1 cellular context compared by ENCODE assay signal in the genomic region with DNA sequence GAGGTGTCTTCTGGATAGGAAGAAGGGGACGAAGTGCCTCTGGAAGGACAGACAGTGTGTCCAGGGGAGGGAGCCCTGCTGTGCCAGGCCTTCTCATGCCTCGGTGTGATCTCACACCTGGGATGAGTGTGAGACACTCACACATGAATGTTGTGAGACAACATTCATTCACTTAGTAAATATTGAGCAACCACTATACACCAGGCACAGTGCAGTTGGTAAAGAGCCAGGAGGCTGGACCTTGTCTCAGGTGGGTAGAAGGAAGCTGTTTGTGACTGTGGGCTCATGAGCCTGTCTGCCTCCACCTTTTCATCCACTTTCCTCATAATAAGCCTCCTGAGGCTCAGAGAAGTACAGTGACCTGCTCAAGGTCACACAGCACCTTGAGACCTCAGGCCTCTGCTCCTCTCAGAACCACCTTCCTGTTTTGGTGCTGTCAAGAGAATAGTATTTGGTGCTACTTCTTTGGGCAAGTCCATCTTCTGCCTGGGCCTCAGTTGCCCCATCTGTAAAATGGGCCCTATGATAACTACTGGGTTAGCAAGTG.
TF ChIP-seq lines count a peak whose summit lies in the region.

No MANE protein-coding gene starts in this region.

TF ChIP-seq in HepG2, 621 proteins besides CTCF, POLR2A, EP300 and RAD21 (continued from another document and continues in another):
- TF ChIP-seq RBM39 (IDR thresholded peaks at IDR 0.05; ENCODE audit: low read depth, low read length, poor library complexity, severe bottlenecking): no peak
- TF ChIP-seq, protein P1, sequence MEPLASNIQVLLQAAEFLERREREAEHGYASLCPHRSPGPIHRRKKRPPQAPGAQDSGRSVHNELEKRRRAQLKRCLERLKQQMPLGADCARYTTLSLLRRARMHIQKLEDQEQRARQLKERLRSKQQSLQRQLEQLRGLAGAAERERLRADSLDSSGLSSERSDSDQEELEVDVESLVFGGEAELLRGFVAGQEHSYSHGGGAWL (CRISPR knock-in tag; IDR thresholded peaks at IDR 0.05): no peak
- TF ChIP-seq SMARCE1 (IDR thresholded peaks at IDR 0.05; ENCODE audit: borderline replicate concordance): no peak
- TF ChIP-seq FOXC1 (CRISPR knock-in tag; IDR thresholded peaks at IDR 0.05; ENCODE audit: borderline replicate concordance): no peak
- TF ChIP-seq IRF2 (CRISPR knock-in tag; IDR thresholded peaks at IDR 0.05): peak; percentile 71; the same call in 1 of the 2 replicates
- no peak for TF ChIP-seq RFX5 (IDR thresholded peaks at IDR 0.05; ENCODE audit: low read depth, low read length)
- no peak for TF ChIP-seq ZNF543 (CRISPR knock-in tag; IDR thresholded peaks at IDR 0.05)
- no peak for TF ChIP-seq ZNF619 (CRISPR knock-in tag; IDR thresholded peaks at IDR 0.05)
- TF ChIP-seq, protein P2, sequence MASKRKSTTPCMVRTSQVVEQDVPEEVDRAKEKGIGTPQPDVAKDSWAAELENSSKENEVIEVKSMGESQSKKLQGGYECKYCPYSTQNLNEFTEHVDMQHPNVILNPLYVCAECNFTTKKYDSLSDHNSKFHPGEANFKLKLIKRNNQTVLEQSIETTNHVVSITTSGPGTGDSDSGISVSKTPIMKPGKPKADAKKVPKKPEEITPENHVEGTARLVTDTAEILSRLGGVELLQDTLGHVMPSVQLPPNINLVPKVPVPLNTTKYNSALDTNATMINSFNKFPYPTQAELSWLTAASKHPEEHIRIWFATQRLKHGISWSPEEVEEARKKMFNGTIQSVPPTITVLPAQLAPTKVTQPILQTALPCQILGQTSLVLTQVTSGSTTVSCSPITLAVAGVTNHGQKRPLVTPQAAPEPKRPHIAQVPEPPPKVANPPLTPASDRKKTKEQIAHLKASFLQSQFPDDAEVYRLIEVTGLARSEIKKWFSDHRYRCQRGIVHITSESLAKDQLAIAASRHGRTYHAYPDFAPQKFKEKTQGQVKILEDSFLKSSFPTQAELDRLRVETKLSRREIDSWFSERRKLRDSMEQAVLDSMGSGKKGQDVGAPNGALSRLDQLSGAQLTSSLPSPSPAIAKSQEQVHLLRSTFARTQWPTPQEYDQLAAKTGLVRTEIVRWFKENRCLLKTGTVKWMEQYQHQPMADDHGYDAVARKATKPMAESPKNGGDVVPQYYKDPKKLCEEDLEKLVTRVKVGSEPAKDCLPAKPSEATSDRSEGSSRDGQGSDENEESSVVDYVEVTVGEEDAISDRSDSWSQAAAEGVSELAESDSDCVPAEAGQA (IDR thresholded peaks at IDR 0.05; ENCODE audit: low read depth): no peak
- TF ChIP-seq, protein P2 (CRISPR knock-in tag; IDR thresholded peaks at IDR 0.05; ENCODE audit: borderline replicate concordance): no peak
- no peak for TF ChIP-seq ZNF232 (CRISPR knock-in tag; IDR thresholded peaks at IDR 0.05; ENCODE audit: borderline replicate concordance)
- no peak for TF ChIP-seq SAFB2 (CRISPR knock-in tag; IDR thresholded peaks at IDR 0.05; ENCODE audit: borderline replicate concordance, low read depth)
- peak; percentile 63; the same call in 1 of the 2 replicates for TF ChIP-seq RCOR2 (CRISPR knock-in tag; IDR thresholded peaks at IDR 0.05)
- TF ChIP-seq, protein P3, sequence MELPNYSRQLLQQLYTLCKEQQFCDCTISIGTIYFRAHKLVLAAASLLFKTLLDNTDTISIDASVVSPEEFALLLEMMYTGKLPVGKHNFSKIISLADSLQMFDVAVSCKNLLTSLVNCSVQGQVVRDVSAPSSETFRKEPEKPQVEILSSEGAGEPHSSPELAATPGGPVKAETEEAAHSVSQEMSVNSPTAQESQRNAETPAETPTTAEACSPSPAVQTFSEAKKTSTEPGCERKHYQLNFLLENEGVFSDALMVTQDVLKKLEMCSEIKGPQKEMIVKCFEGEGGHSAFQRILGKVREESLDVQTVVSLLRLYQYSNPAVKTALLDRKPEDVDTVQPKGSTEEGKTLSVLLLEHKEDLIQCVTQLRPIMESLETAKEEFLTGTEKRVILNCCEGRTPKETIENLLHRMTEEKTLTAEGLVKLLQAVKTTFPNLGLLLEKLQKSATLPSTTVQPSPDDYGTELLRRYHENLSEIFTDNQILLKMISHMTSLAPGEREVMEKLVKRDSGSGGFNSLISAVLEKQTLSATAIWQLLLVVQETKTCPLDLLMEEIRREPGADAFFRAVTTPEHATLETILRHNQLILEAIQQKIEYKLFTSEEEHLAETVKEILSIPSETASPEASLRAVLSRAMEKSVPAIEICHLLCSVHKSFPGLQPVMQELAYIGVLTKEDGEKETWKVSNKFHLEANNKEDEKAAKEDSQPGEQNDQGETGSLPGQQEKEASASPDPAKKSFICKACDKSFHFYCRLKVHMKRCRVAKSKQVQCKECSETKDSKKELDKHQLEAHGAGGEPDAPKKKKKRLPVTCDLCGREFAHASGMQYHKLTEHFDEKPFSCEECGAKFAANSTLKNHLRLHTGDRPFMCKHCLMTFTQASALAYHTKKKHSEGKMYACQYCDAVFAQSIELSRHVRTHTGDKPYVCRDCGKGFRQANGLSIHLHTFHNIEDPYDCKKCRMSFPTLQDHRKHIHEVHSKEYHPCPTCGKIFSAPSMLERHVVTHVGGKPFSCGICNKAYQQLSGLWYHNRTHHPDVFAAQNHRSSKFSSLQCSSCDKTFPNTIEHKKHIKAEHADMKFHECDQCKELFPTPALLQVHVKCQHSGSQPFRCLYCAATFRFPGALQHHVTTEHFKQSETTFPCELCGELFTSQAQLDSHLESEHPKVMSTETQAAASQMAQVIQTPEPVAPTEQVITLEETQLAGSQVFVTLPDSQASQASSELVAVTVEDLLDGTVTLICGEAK (IDR thresholded peaks at IDR 0.05): no peak
- TF ChIP-seq, protein P3 (CRISPR knock-in tag; IDR thresholded peaks at IDR 0.05): no peak
- TF ChIP-seq PLRG1 (conservative IDR thresholded peaks at IDR 0.05): no peak
- no peak for TF ChIP-seq PHF21A (CRISPR knock-in tag; IDR thresholded peaks at IDR 0.05)
- TF ChIP-seq SP2 (CRISPR knock-in tag; IDR thresholded peaks at IDR 0.05): no peak
- TF ChIP-seq, protein P4, sequence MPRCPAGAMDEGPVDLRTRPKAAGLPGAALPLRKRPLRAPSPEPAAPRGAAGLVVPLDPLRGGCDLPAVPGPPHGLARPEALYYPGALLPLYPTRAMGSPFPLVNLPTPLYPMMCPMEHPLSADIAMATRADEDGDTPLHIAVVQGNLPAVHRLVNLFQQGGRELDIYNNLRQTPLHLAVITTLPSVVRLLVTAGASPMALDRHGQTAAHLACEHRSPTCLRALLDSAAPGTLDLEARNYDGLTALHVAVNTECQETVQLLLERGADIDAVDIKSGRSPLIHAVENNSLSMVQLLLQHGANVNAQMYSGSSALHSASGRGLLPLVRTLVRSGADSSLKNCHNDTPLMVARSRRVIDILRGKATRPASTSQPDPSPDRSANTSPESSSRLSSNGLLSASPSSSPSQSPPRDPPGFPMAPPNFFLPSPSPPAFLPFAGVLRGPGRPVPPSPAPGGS (CRISPR knock-in tag; IDR thresholded peaks at IDR 0.05): no peak
- TF ChIP-seq, protein P5, sequence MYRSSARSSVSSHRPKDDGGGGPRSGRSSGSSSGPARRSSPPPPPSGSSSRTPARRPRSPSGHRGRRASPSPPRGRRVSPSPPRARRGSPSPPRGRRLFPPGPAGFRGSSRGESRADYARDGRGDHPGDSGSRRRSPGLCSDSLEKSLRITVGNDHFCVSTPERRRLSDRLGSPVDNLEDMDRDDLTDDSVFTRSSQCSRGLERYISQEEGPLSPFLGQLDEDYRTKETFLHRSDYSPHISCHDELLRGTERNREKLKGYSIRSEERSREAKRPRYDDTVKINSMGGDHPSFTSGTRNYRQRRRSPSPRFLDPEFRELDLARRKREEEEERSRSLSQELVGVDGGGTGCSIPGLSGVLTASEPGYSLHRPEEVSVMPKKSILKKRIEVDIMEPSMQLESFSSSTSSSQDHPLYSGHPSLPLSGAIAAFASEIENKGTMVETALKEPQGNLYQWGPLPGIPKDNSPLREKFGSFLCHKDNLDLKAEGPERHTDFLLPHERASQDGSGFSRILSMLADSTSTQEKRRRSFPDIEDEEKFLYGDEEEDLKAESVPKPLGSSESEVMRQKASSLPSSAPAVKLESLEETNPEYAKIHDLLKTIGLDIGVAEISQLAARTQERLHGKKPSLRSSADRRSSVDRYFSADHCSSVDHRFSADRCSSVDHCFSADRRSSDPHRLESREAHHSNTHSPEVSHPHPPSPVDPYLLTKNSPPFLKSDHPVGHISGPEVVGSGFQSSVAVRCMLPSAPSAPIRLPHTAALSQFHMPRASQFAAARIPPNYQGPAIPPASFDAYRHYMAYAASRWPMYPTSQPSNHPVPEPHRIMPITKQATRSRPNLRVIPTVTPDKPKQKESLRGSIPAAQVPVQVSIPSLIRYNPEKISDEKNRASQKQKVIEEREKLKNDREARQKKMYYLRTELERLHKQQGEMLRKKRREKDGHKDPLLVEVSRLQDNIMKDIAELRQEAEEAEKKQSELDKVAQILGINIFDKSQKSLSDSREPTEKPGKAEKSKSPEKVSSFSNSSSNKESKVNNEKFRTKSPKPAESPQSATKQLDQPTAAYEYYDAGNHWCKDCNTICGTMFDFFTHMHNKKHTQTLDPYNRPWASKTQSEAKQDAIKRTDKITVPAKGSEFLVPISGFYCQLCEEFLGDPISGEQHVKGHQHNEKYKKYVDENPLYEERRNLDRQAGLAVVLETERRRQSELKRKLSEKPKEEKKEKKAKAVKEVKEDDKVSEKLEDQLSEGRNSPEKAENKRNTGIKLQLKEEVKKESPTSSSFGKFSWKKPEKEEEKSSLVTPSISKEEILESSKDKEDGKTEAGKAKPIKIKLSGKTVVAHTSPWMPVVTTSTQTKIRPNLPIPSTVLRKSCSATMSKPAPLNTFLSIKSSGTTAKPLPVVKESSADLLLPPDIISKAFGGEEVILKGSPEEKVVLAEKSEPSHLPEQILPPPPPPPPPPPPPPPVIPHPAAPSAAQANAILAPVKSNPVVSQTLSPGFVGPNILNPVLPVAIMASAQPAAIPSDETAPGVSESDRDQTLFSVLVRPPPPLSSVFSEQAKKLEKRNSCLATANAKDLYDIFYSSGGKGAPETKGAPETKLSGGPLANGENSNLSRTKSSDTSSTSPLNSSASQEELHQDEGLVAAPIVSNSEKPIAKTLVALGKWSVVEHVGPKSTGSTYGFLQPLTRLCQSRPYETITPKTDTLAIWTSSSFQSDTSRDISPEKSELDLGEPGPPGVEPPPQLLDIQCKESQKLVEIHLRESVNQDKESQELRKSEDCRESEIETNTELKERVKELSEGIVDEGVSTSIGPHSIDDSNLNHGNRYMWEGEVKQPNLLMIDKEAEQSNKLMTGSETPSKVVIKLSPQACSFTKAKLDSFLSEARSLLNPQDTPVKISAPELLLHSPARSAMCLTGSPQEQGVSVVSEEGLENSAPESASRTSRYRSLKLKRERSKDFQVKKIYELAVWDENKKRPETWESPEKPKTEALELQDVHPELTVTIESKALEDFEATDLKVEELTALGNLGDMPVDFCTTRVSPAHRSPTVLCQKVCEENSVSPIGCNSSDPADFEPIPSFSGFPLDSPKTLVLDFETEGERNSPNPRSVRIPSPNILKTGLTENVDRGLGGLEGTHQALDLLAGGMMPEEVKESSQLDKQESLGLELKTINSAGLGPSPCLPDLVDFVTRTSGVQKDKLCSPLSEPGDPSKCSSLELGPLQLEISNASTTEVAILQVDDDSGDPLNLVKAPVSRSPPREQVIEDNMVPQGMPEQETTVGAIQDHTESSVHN (CRISPR knock-in tag; IDR thresholded peaks at IDR 0.05): 0 out of 2 replicates have a peak, but pooled peaks have one; percentile 67
- TF ChIP-seq XRCC5 (optimal IDR thresholded peaks at IDR 0.05; ENCODE audit: low read length): peak; percentile 20
- no peak for TF ChIP-seq POLR2AphosphoS5 (IDR thresholded peaks at IDR 0.05; ENCODE audit: low read depth, low read length)
- no peak for TF ChIP-seq ZNF652 (CRISPR knock-in tag; IDR thresholded peaks at IDR 0.05; ENCODE audit: borderline replicate concordance, low read depth)
- TF ChIP-seq HNF4A (CRISPR knock-in tag; IDR thresholded peaks at IDR 0.05): peak; percentile 57; the same call in 1 of the 2 replicates
- TF ChIP-seq NONO (IDR thresholded peaks at IDR 0.05): no peak
- TF ChIP-seq NONO (CRISPR knock-in tag; conservative IDR thresholded peaks at IDR 0.05): no peak
- TF ChIP-seq STAG1 (CRISPR knock-in tag; IDR thresholded peaks at IDR 0.05): no peak; the same call in 1 of the 2 replicates
- TF ChIP-seq KMT2B (CRISPR knock-in tag; IDR thresholded peaks at IDR 0.05): no peak
- no peak for TF ChIP-seq HES4 (CRISPR knock-in tag; IDR thresholded peaks at IDR 0.05; ENCODE audit: borderline replicate concordance)
- TF ChIP-seq SALL1 (CRISPR knock-in tag; IDR thresholded peaks at IDR 0.05): peak; percentile 87
- TF ChIP-seq ZNF703 (CRISPR knock-in tag; IDR thresholded peaks at IDR 0.05; ENCODE audit: borderline replicate concordance): no peak
